ENCODE assay signal across 8 cellular contexts in genomic region chr1:8463144-8463927, GRCh38.
A peak's percentile ranks its signal among the peaks of the same experiment; 100 is the strongest.
DNase-seq lines count a peak whose midpoint lies in the region; ATAC-seq, FAIRE-seq and TF ChIP-seq lines count a peak whose summit lies in the region.

No MANE protein-coding gene starts in this region.

- no peak for FAIRE-seq in GM12891 (lab: Jason Lieb, UNC)

- peaks cover 46% of the 10 kb centered on the region for H3K4me1 Mint-ChIP-seq in dendritic cell treated with granulocyte-macrophage colony-stimulating factor and Interleukin-4, amounts not matched to agents 40 ng/mL and 50 ng/mL, for 4 days (ENCODE audit: low read depth)

- no peak overlapping the region for H3K4me3 ChIP-seq in urinary bladder (ENCODE audit: low read depth, low read length)

- no peaks in the 10 kb centered on the region for H3K9me3 Mint-ChIP-seq in dendritic cell treated with granulocyte-macrophage colony-stimulating factor and Interleukin-4, amounts not matched to agents 40 ng/mL and 50 ng/mL, for 4 days

- peaks cover 1% of the 10 kb centered on the region for H3K4me1 ChIP-seq in urinary bladder (ENCODE audit: insufficient read depth)

- DNase-seq in ELF-1 (ENCODE audit: low read depth, low spot score) (peak; percentile 65), NCI-H2227 treated with DMSO at 0.1 percent for 48 hours (lab: John Stamatoyannopoulos, UW) (peak; percentile 70), midbrain (lab: John Stamatoyannopoulos, UW) (peak; percentile 61), GM12891 (ENCODE audit: insufficient read length, low spot score) (no peak)
- DNase-seq in activated CD4-positive, alpha-beta T cell treated with anti-CD3 and anti-CD28 coated beads for 4 hours: no peak

- intact Hi-C loops in dendritic cell treated with granulocyte-macrophage colony-stimulating factor and Interleukin-4, amounts not matched to agents 40 ng/mL and 50 ng/mL, for 4 days (cut with micrococcal nuclease): loop anchor here (5.0 kb wide), 1 partner anchor 36 kb away; no protein-coding TSS in a partner anchor

- H3K27ac Mint-ChIP-seq in dendritic cell treated with granulocyte-macrophage colony-stimulating factor and Interleukin-4, amounts not matched to agents 40 ng/mL and 50 ng/mL, for 4 days: peak overlapping the region; percentile 90

- H3K36me3 Mint-ChIP-seq in dendritic cell treated with granulocyte-macrophage colony-stimulating factor and Interleukin-4, amounts not matched to agents 40 ng/mL and 50 ng/mL, for 4 days (ENCODE audit: low read depth): peaks cover 38% of the 10 kb centered on the region

- peaks cover 3% of the 10 kb centered on the region for H3K36me3 ChIP-seq in urinary bladder (ENCODE audit: insufficient read depth)

- peak overlapping the region; percentile 33 for H3K4me3 Mint-ChIP-seq in dendritic cell treated with granulocyte-macrophage colony-stimulating factor and Interleukin-4, amounts not matched to agents 40 ng/mL and 50 ng/mL, for 4 days

- peak overlapping the region; percentile 76 for H3K27ac ChIP-seq in urinary bladder (ENCODE audit: low read depth)

- ATAC-seq in HG02759 (IDR thresholded peaks at IDR 0.05; ENCODE audit: unreplicated experiment): no peak

- WGBS in urinary bladder: 9% methylated on average over 8 of the region's 8 CpGs

- no peaks in the 10 kb centered on the region for H3K27me3 Mint-ChIP-seq in dendritic cell treated with granulocyte-macrophage colony-stimulating factor and Interleukin-4, amounts not matched to agents 40 ng/mL and 50 ng/mL, for 4 days

- no peak for TF ChIP-seq POLR2A in GM12891 (IDR thresholded peaks at IDR 0.05; ENCODE audit: low read depth, low read length)

TF ChIP-seq in GM12891, 5 proteins besides CTCF, POLR2A, EP300 and RAD21:
- TF ChIP-seq SPI1 (IDR thresholded peaks at IDR 0.05; ENCODE audit: low read depth, low read length): no peak
- no peak for TF ChIP-seq POLR2AphosphoS5 (IDR thresholded peaks at IDR 0.05; ENCODE audit: low read depth, low read length)
- TF ChIP-seq TAF1 (IDR thresholded peaks at IDR 0.05; ENCODE audit: low read depth, low read length): no peak
- no peak for TF ChIP-seq POU2F2 (IDR thresholded peaks at IDR 0.05; ENCODE audit: low read depth, low read length)
- TF ChIP-seq PAX5 (IDR thresholded peaks at IDR 0.05; ENCODE audit: insufficient read depth, low read length, severe bottlenecking): no peak

Comparison
In these comparisons a context has a peak if more than half of its experiments do, and no peak if none do; other contexts are left out.
1. DNase-seq: peak in ELF-1 (single experiment), NCI-H2227 treated with DMSO at 0.1 percent for 48 hours (single experiment) and midbrain (single experiment); none in activated CD4-positive, alpha-beta T cell treated with anti-CD3 and anti-CD28 coated beads for 4 hours (0 of 2) and GM12891 (single experiment).